Comparison of ENCODE assay signal across 1 cellular context in the genomic region with DNA sequence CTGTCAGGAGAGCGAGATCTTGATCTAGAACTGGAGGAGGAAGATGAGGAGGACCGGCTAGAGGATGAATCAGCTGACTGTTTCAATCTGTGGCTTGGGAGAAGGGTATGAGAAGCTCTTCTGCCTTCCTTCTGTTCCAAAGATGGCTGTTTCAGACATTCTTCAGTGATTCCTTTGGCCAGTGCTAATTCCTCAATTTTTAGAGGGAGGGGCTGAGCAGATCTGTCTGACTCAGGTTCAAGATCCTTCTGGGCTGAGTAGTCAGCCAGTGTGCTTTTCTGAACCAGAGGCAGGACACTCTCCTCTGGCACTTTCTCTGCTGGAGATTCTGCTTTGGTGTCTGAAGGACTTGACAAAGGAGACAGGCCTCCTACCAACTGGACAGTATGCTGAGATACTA.
TF ChIP-seq lines count a peak whose summit lies in the region.

No MANE protein-coding gene starts in this region.

TF ChIP-seq in IMR-90, 13 proteins besides CTCF, POLR2A, EP300 and RAD21 (continued from another document):
- no peak for TF ChIP-seq NFE2L2 (IDR thresholded peaks at IDR 0.05; ENCODE audit: low read depth, low read length)
- no peak for TF ChIP-seq BHLHE40 (IDR thresholded peaks at IDR 0.05; ENCODE audit: low read depth, low read length)
- TF ChIP-seq RFX5 (IDR thresholded peaks at IDR 0.05; ENCODE audit: low read depth, low read length), result no peak
